Comparison of ENCODE assay signal across 15 cellular contexts in genomic region chr12:49648722-49649032, GRCh38. TPM values are rescaled to one million over a fixed set of nuclear protein-coding genes. Genes with fewer than 3 reads are reported as not detected.
DNase-seq lines count a peak whose midpoint lies in the region; ATAC-seq and TF ChIP-seq lines count a peak whose summit lies in the region.
"Had no signal": no experiment of that assay in that cellular context is flagged by ENCODE, and none has a peak within 500 bp of the region (broad histone marks: within the 10 kb centered on the region; RNA-seq: fewer than 3 reads in every experiment).

No MANE protein-coding gene starts in this region.

- no peak for TF ChIP-seq POLR2A in upper lobe of left lung (IDR thresholded peaks at IDR 0.05)

- H3K36me3 ChIP-seq in left ventricle myocardium inferior: peaks cover 87% of the 10 kb centered on the region
- H3K36me3 ChIP-seq in ascending aorta: peaks cover 29 to 76% of the 10 kb centered on the region in 2 donors
- peaks cover 0 to 84% (median 43%) of the 10 kb centered on the region in 4 donors for H3K36me3 ChIP-seq in upper lobe of left lung
- H3K36me3 ChIP-seq in colonic mucosa: no peaks in the 10 kb centered on the region
- H3K36me3 ChIP-seq: transverse colon had no signal

- no peak for ATAC-seq in Right ventricle myocardium inferior
- ATAC-seq in naive B cell (ENCODE audit: low read depth in 2 of 2): no peak
- no peak for ATAC-seq in upper lobe of left lung (ENCODE audit: low FRiP score in 2 of 2)
- no peak for ATAC-seq in HG03520 (IDR thresholded peaks at IDR 0.05; ENCODE audit: unreplicated experiment)

- DNase-seq in left ventricle myocardium inferior (no peak), Right ventricle myocardium inferior (ENCODE audit: missing footprints) (no peak), ascending aorta (ENCODE audit: low spot score in 2 of 2) (no peak), naive B cell (no peak), upper lobe of left lung (no peak), colonic mucosa (no peak), NCI-H526 treated with DMSO at 0.1 percent for 48 hours (lab: John Stamatoyannopoulos, UW) (no peak)
- DNase-seq: activated naive CD4-positive, alpha-beta T cell treated with anti-CD3 and anti-CD28 coated beads, Interleukin-2, amount 50 U/mL, for 16 hours; AML-193; dermis blood vessel endothelial cell; mesenchymal stem cell; MG63; transverse colon had no signal

- H3K27ac Mint-ChIP-seq in naive B cell: peak overlapping the region in 5 of 6 donors; percentile 60 to 84 (median 75)

- H3K27ac ChIP-seq in left ventricle myocardium inferior (replicated peaks) (peak overlapping the region; percentile 86), ascending aorta (peak overlapping the region; percentile 58 to 72), upper lobe of left lung (peak overlapping the region; percentile 69 to 86 (median 77)), colonic mucosa (no peak overlapping the region)
- H3K27ac ChIP-seq: SJSA1, transverse colon had no signal

- H3K9me3 ChIP-seq in left ventricle myocardium inferior (replicated peaks): no peaks in the 10 kb centered on the region
- no peaks in the 10 kb centered on the region for H3K9me3 ChIP-seq in ascending aorta
- no peaks in the 10 kb centered on the region for H3K9me3 ChIP-seq in upper lobe of left lung
- no peaks in the 10 kb centered on the region for H3K9me3 ChIP-seq in colonic mucosa
- H3K9me3 ChIP-seq: MG63, SJSA1, transverse colon had no signal

- H3K27me3 ChIP-seq in left ventricle myocardium inferior (ENCODE audit: low read depth): no peaks in the 10 kb centered on the region
- H3K27me3 ChIP-seq in ascending aorta: no peaks in the 10 kb centered on the region
- no peaks in the 10 kb centered on the region for H3K27me3 ChIP-seq in upper lobe of left lung
- no peaks in the 10 kb centered on the region for H3K27me3 ChIP-seq in colonic mucosa
- H3K27me3 ChIP-seq: MG63, SJSA1, transverse colon had no signal

- H3K36me3 Mint-ChIP-seq in naive B cell: peaks cover 10 to 40% of the 10 kb centered on the region in 2 donors

- H3K4me1 ChIP-seq in left ventricle myocardium inferior (peaks cover 62% of the 10 kb centered on the region), ascending aorta (peaks cover 0 to 19% of the 10 kb centered on the region in 2 donors), upper lobe of left lung (peaks cover 42 to 54% (median 48%) of the 10 kb centered on the region in 4 donors), colonic mucosa (no peaks in the 10 kb centered on the region)

- TF ChIP-seq EP300 in upper lobe of left lung (IDR thresholded peaks at IDR 0.05): no peak

- H3K9me3 Mint-ChIP-seq in naive B cell: no peaks in the 10 kb centered on the region

- H3K27me3 Mint-ChIP-seq in naive B cell: no peaks in the 10 kb centered on the region

- TF ChIP-seq CTCF in left ventricle myocardium inferior (IDR thresholded peaks at IDR 0.05; ENCODE audit: borderline replicate concordance) (no peak), ascending aorta (IDR thresholded peaks at IDR 0.05) (no peak), upper lobe of left lung (IDR thresholded peaks at IDR 0.05) (no peak), colonic mucosa (IDR thresholded peaks at IDR 0.05) (no peak)

- peaks cover 41 to 47% (median 43%) of the 10 kb centered on the region in 3 donors for H3K4me1 Mint-ChIP-seq in naive B cell

- H3K4me3 ChIP-seq in left ventricle myocardium inferior: no peak overlapping the region
- no peak overlapping the region for H3K4me3 ChIP-seq in ascending aorta
- H3K4me3 ChIP-seq in upper lobe of left lung: no peak overlapping the region
- no peak overlapping the region for H3K4me3 ChIP-seq in colonic mucosa
- H3K4me3 ChIP-seq: MG63, SJSA1, transverse colon had no signal

- H3K9ac ChIP-seq in colonic mucosa (ENCODE audit: low read depth in 2 of 2, low read length in 2 of 2): no peak overlapping the region

- H3K4me3 Mint-ChIP-seq in naive B cell: no peak overlapping the region

- intact Hi-C loops in left ventricle myocardium inferior (cut with micrococcal nuclease): no loop called here
- intact Hi-C loops in Right ventricle myocardium inferior (cut with DNase I): no loop called here
- intact Hi-C loops in ascending aorta (cut with DNase I): loop anchor here (10.0 kb wide), 1 partner anchor 196 kb away; the partner anchor contains the start of gene BCDIN3D
- intact Hi-C loops in colonic mucosa (cut with DNase I): no loop called here

- WGBS in upper lobe of left lung, 2 donors: 53 to 65% methylated on average over 3 of the region's 3 CpGs

RNA-seq across cellular contexts. Expression of gene PRPF40B, which starts 25.3 kb away (rescaled TPM):
- total RNA-seq in left ventricle myocardium inferior (22.0 TPM), Right ventricle myocardium inferior (17.1 TPM), ascending aorta (9.5 TPM), upper lobe of left lung (10 to 100 TPM; 10.8 to 63.9 (median 16.9) TPM), colonic mucosa (10 to 100 TPM in 1 of 2 donors, 1 to 10 TPM in 1; 8.5 to 14.1 TPM)
- polyA plus RNA-seq in naive B cell (ENCODE audit: low read depth in 6 of 6): 1 to 10 TPM; 1.3 to 3.4 (median 2.0) TPM

RNA-seq across cellular contexts. Expression of gene FAM186B, which starts 43.2 kb away (rescaled TPM):
- total RNA-seq in left ventricle myocardium inferior: 0.33 TPM
- 0.62 TPM for total RNA-seq in Right ventricle myocardium inferior
- not detected for total RNA-seq in ascending aorta
- polyA plus RNA-seq in naive B cell (ENCODE audit: low read depth in 6 of 6): under 1 TPM in 3 of 6 donors, not detected in 3; 0.16 to 0.21 (median 0.17) TPM
- 1 to 10 TPM in 2 of 6 donors, under 1 TPM in 4; 0.20 to 3.1 (median 0.73) TPM for total RNA-seq in upper lobe of left lung
- total RNA-seq in colonic mucosa: under 1 TPM; 0.11 to 0.27 TPM

RNA-seq across cellular contexts. Expression of gene FMNL3, which starts 58.5 kb away (rescaled TPM):
- total RNA-seq in left ventricle myocardium inferior (10.4 TPM), Right ventricle myocardium inferior (10.8 TPM), ascending aorta (30.4 TPM), upper lobe of left lung (10 to 100 TPM; 13.0 to 46.7 (median 29.4) TPM), colonic mucosa (1 to 10 TPM; 3.0 to 5.0 TPM)
- polyA plus RNA-seq in naive B cell (ENCODE audit: low read depth in 6 of 6): 10 to 100 TPM in 4 of 6 donors, 1 to 10 TPM in 2; 1.6 to 18.3 (median 15.2) TPM
